In the genomic region with DNA sequence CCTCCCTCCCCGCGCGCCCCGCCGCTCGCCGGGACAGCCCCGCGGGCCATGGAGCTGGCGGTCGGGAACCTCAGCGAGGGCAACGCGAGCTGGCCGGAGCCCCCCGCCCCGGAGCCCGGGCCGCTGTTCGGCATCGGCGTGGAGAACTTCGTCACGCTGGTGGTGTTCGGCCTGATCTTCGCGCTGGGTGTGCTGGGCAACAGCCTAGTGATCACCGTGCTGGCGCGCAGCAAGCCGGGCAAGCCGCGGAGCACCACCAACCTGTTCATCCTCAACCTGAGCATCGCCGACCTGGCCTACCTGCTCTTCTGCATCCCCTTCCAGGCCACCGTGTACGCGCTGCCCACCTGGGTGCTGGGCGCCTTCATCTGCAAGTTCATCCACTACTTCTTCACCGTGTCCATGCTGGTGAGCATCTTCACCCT, we compare ENCODE assay signal across 14 cellular contexts. TPM values are rescaled to one million over a fixed set of nuclear protein-coding genes. Genes with fewer than 3 reads are reported as not detected.
DNase-seq lines count a peak whose midpoint lies in the region; ATAC-seq, FAIRE-seq and TF ChIP-seq lines count a peak whose summit lies in the region.
"Had no signal": no experiment of that assay in that cellular context is flagged by ENCODE, and none has a peak within 500 bp of the region (broad histone marks: within the 10 kb centered on the region; RNA-seq: fewer than 3 reads in every experiment).

No MANE protein-coding gene starts in this region.

- no peak for TF ChIP-seq POLR2A in stomach (IDR thresholded peaks at IDR 0.05)

- DNase-seq in activated T-cell treated with anti-CD3 and anti-CD28 coated beads, Interleukin-2, amount 50 U/mL, for 48 hours, result peak; percentile 22 to 28
- DNase-seq in activated T-cell treated with anti-CD3 and anti-CD28 coated beads for 4 hours (no peak), kidney (peak; percentile 69), stomach (no peak)
- DNase-seq: NCI-H1105, uterus had no signal

- peaks cover 13 to 67% (median 52%) of the 10 kb centered on the region in 3 donors for H3K27me3 ChIP-seq in stomach
- H3K27me3 ChIP-seq: BLaER1 had no signal

- no peak for ATAC-seq in activated T-helper 17 cell treated with anti-CD3 and anti-CD28 coated beads, Interleukin-2, amount 50 U/mL, for 72 hours (replicated peaks)
- ATAC-seq in GM18861 (IDR thresholded peaks at IDR 0.05; ENCODE audit: unreplicated experiment), result no peak
- ATAC-seq in HG02759 (IDR thresholded peaks at IDR 0.05; ENCODE audit: unreplicated experiment), result no peak
- no peak for ATAC-seq in GM21528 (IDR thresholded peaks at IDR 0.05; ENCODE audit: low FRiP score, unreplicated experiment)

- intact Hi-C loops in kidney (cut with DNase I) (no loop called here), stomach (cut with DNase I; ENCODE audit: low total_unique reads) (no loop called here)

- no peak overlapping the region for H3K27ac Mint-ChIP-seq in activated T-helper 17 cell treated with anti-CD3 and anti-CD28 coated beads, Interleukin-2, amount 50 U/mL, for 72 hours

- TF ChIP-seq CTCF in kidney (IDR thresholded peaks at IDR 0.05; ENCODE audit: borderline replicate concordance, extremely low read depth, insufficient read depth) (no peak), stomach (IDR thresholded peaks at IDR 0.05) (no peak)

- FAIRE-seq in kidney (lab: Jason Lieb, UNC), result no peak
- FAIRE-seq: islet of Langerhans, pancreas, RCC 7860 had no signal

- no peak overlapping the region for H3K9ac ChIP-seq in kidney (ENCODE audit: low read length in 2 of 2)
- H3K9ac ChIP-seq: BLaER1 had no signal

- no peaks in the 10 kb centered on the region for H3K4me1 Mint-ChIP-seq in activated T-helper 17 cell treated with anti-CD3 and anti-CD28 coated beads, Interleukin-2, amount 50 U/mL, for 72 hours

- H3K9me3 ChIP-seq in kidney (ENCODE audit: control insufficient read depth in 1 of 2, low read length in 2 of 2) (no peaks in the 10 kb centered on the region), stomach (peaks cover 0 to 10% (median 7%) of the 10 kb centered on the region in 4 donors)
- H3K9me3 ChIP-seq: pancreas, uterus had no signal

- no peaks in the 10 kb centered on the region for H3K36me3 Mint-ChIP-seq in activated T-helper 17 cell treated with anti-CD3 and anti-CD28 coated beads, Interleukin-2, amount 50 U/mL, for 72 hours (ENCODE audit: low read depth)

- H3K27me3 Mint-ChIP-seq in activated T-helper 17 cell treated with anti-CD3 and anti-CD28 coated beads, Interleukin-2, amount 50 U/mL, for 72 hours, result peaks cover 44% of the 10 kb centered on the region

- H3K4me1 ChIP-seq in kidney (ENCODE audit: control insufficient read depth in 1 of 2, insufficient read depth in 1 of 2, low read depth in 1 of 2, low read length in 2 of 2) (peaks cover 0 to 6% of the 10 kb centered on the region in 2 donors), stomach (peaks cover 26 to 33% (median 27%) of the 10 kb centered on the region in 4 donors)
- H3K4me1 ChIP-seq: BLaER1, pancreas had no signal

- WGBS in stomach, 5 donors, result 0 to 13% (median 7%) methylated on average over 1 to 40 of the region's 40 CpGs

- H3K4me3 Mint-ChIP-seq in activated T-helper 17 cell treated with anti-CD3 and anti-CD28 coated beads, Interleukin-2, amount 50 U/mL, for 72 hours, result peak overlapping the region; percentile 43

- no peak overlapping the region for H3K4me3 ChIP-seq in kidney (ENCODE audit: low read length in 2 of 2)
- peak overlapping the region; percentile 34 to 38 (median 36) for H3K4me3 ChIP-seq in stomach
- H3K4me3 ChIP-seq: BLaER1, uterus had no signal

- no peak overlapping the region for H3K27ac ChIP-seq in kidney (ENCODE audit: low read depth in 2 of 2, low read length in 2 of 2)
- no peak overlapping the region for H3K27ac ChIP-seq in stomach
- H3K27ac ChIP-seq: BLaER1, pancreas, uterus had no signal

- H3K36me3 ChIP-seq in kidney (ENCODE audit: control insufficient read depth in 1 of 2, insufficient read depth in 2 of 2, low read length in 2 of 2), result no peaks in the 10 kb centered on the region
- no peaks in the 10 kb centered on the region for H3K36me3 ChIP-seq in stomach
- H3K36me3 ChIP-seq: BLaER1, pancreas, uterus had no signal

- no peak for TF ChIP-seq EP300 in stomach (IDR thresholded peaks at IDR 0.05)

- H3K9me3 Mint-ChIP-seq in activated T-helper 17 cell treated with anti-CD3 and anti-CD28 coated beads, Interleukin-2, amount 50 U/mL, for 72 hours, result no peaks in the 10 kb centered on the region

RNA-seq across cellular contexts. Expression of a gene that starts 0.9 kb away (rescaled TPM):
- not detected for total RNA-seq in activated T-helper 17 cell treated with anti-CD3 and anti-CD28 coated beads, Interleukin-2, amount 50 U/mL, for 72 hours
- total RNA-seq in kidney, result 0.06 TPM
- polyA plus RNA-seq in kidney (ENCODE audit: insufficient read depth, low read depth, low replicate concordance), result not detected
- total RNA-seq in stomach, result 1 to 10 TPM in 1 of 5 donors, under 1 TPM in 2, not detected in 2; under 0.01 to 1.8 (median 0.55) TPM
- polyA plus RNA-seq in stomach, result under 1 TPM in 1 of 3 donors, not detected in 2; 0.05 TPM

Comparison
In these comparisons a context has a peak if more than half of its experiments do, and no peak if none do; other contexts are left out.
1. DNase-seq: peak in activated T-cell treated with anti-CD3 and anti-CD28 coated beads, Interleukin-2, amount 50 U/mL, for 48 hours (2 of 2) and kidney (single experiment); none in activated T-cell treated with anti-CD3 and anti-CD28 coated beads for 4 hours (single experiment) and stomach (single experiment).
2. H3K4me3 ChIP-seq: peak in stomach (4 of 4); none in kidney (0 of 2).